8 cellular contexts compared by ENCODE assay signal in genomic region chr13:99971576-99972189, GRCh38. TPM values are rescaled to one million over a fixed set of nuclear protein-coding genes. Genes with fewer than 3 reads are reported as not detected.
DNase-seq lines count a peak whose midpoint lies in the region; ATAC-seq and TF ChIP-seq lines count a peak whose summit lies in the region.

Gene ZIC5, minus strand, starts transcription at chr13:99971767. Its CDS starts 164 bp downstream, at chr13:99971603.

- POLR2A ChIA-PET in WTC11 (lab: Charles Lee): interaction anchor here (0.5 to 3.2 kb wide), 5 partner anchors 11 to 360 kb away, joined by 3 to 67 read pairs (median 3); partner anchors contain the start of gene ZIC2

- CTCF ChIA-PET in WTC11 (lab: Charles Lee): interaction anchor here (0.6 to 2.0 kb wide), 5 partner anchors 8 to 264 kb away, joined by 3 to 11 read pairs (median 5); partner anchors contain the start of gene ZIC2

- H3K27ac ChIP-seq in heart left ventricle (no peak within 1 kb of the TSS), iPS-18a (ENCODE audit: low read length) (peak within 1 kb of the TSS; percentile 46)

- no peak for ATAC-seq in heart left ventricle
- ATAC-seq in WTC11: peak; percentile 31
- no peak for ATAC-seq in GM21515 (IDR thresholded peaks at IDR 0.05; ENCODE audit: unreplicated experiment)

- H3K4me1 Mint-ChIP-seq in WTC11: peaks cover 58% of the 10 kb centered on the region
- peaks cover 4% of the 10 kb centered on the region for H3K4me1 Mint-ChIP-seq in type B pancreatic cell (ENCODE audit: unreplicated experiment)

- H3K4me3 ChIP-seq in heart left ventricle (peak within 1 kb of the TSS in 8 of 12 donors; percentile 0 to 38 (median 14)), iPS-18a (ENCODE audit: low read length) (peak within 1 kb of the TSS; percentile 86)

- H3K27me3 Mint-ChIP-seq in WTC11 (ENCODE audit: low read depth): peaks cover 10% of the 10 kb centered on the region
- H3K27me3 Mint-ChIP-seq in type B pancreatic cell: peaks cover 80% of the 10 kb centered on the region

- H3K9me3 Mint-ChIP-seq in WTC11 (no peaks in the 10 kb centered on the region), type B pancreatic cell (peaks cover 5% of the 10 kb centered on the region)

- H3K36me3 ChIP-seq in heart left ventricle: no peaks in the 10 kb centered on the region
- H3K36me3 ChIP-seq in iPS-18a (ENCODE audit: control insufficient read depth, low read depth, low read length): peaks cover 20% of the 10 kb centered on the region

- peaks cover 10 to 39% (median 20%) of the 10 kb centered on the region in 12 donors for H3K4me1 ChIP-seq in heart left ventricle
- peaks cover 55% of the 10 kb centered on the region for H3K4me1 ChIP-seq in iPS-18a (ENCODE audit: control insufficient read depth, low read depth, low read length)

- no peak for TF ChIP-seq CTCF in heart left ventricle (IDR thresholded peaks at IDR 0.05)
- TF ChIP-seq CTCF in WTC11 (IDR thresholded peaks at IDR 0.05): no peak
- no peak for TF ChIP-seq CTCF in type B pancreatic cell (conservative IDR thresholded peaks at IDR 0.05)

- H3K4me3 Mint-ChIP-seq in WTC11 (peak within 1 kb of the TSS; percentile 81), type B pancreatic cell (peak within 1 kb of the TSS; percentile 87)

- H3K27me3 ChIP-seq in heart left ventricle (peaks cover 84 to 97% (median 94%) of the 10 kb centered on the region in 9 donors), iPS-18a (ENCODE audit: control insufficient read depth, insufficient read depth, low read length) (peaks cover 19% of the 10 kb centered on the region)

- H3K9me3 ChIP-seq in heart left ventricle (peaks cover 0 to 7% (median 0%) of the 10 kb centered on the region in 12 donors), iPS-18a (ENCODE audit: control insufficient read depth, low read depth, low read length) (no peaks in the 10 kb centered on the region)

- peaks cover 21% of the 10 kb centered on the region for H3K36me3 Mint-ChIP-seq in WTC11
- peaks cover 17% of the 10 kb centered on the region for H3K36me3 Mint-ChIP-seq in type B pancreatic cell

- no peak for DNase-seq in heart left ventricle
- DNase-seq in cardiac septum (ENCODE audit: low spot score): no peak
- peak; percentile 94 for DNase-seq in WTC11 (ENCODE audit: low spot score)
- peak; percentile 80 for DNase-seq in type B pancreatic cell (ENCODE audit: extremely low spot score, unreplicated experiment)
- no peak for DNase-seq in SK-N-DZ (ENCODE audit: low spot score)
- no peak for DNase-seq in NCI-H345 treated with DMSO at 0.1 percent for 48 hours (lab: John Stamatoyannopoulos, UW; ENCODE audit: unreplicated experiment)

- intact Hi-C loops in heart left ventricle (cut with DNase I): no loop called here
- intact Hi-C loops in cardiac septum (cut with DNase I): no loop called here

- TF ChIP-seq POLR2A in heart left ventricle (IDR thresholded peaks at IDR 0.05): no peak

- H3K27ac Mint-ChIP-seq in WTC11 (peak within 1 kb of the TSS; percentile 93), type B pancreatic cell (peak within 1 kb of the TSS; percentile 60)

- peak within 1 kb of the TSS; percentile 67 for H3K9ac ChIP-seq in iPS-18a (ENCODE audit: low read length)

- 3 to 8% (median 5%) methylated on average over 21 to 41 of the region's 41 CpGs for WGBS in heart left ventricle, 4 donors

TF ChIP-seq in WTC11, 78 proteins besides CTCF, POLR2A, EP300 and RAD21 (continues in another document):
- TF ChIP-seq NFATC4 (CRISPR knock-in tag; IDR thresholded peaks at IDR 0.05) (no peak), RORB (CRISPR knock-in tag; IDR thresholded peaks at IDR 0.05) (no peak), ZNF281 (CRISPR knock-in tag; IDR thresholded peaks at IDR 0.05) (peak; percentile 86; the same call in 1 of the 2 replicates), E2F5 (CRISPR knock-in tag; IDR thresholded peaks at IDR 0.05) (peak; percentile 81), ZBTB43 (CRISPR knock-in tag; IDR thresholded peaks at IDR 0.05) (peak; percentile 79), JAZF1 (CRISPR knock-in tag; IDR thresholded peaks at IDR 0.05) (no peak), NR3C1 (CRISPR knock-in tag; conservative IDR thresholded peaks at IDR 0.05; ENCODE audit: low read depth) (peak; percentile 48), GRHL2 (CRISPR knock-in tag; IDR thresholded peaks at IDR 0.05; ENCODE audit: insufficient replicate concordance, severe bottlenecking) (no peak), ZNF671 (CRISPR knock-in tag; IDR thresholded peaks at IDR 0.05) (no peak), ATF3 (CRISPR knock-in tag; conservative IDR thresholded peaks at IDR 0.05) (no peak), ESRRA (CRISPR knock-in tag; IDR thresholded peaks at IDR 0.05; ENCODE audit: borderline replicate concordance) (peak; percentile 38; the same call in 1 of the 2 replicates), USF2 (CRISPR knock-in tag; IDR thresholded peaks at IDR 0.05) (peak; percentile 41; the same call in 1 of the 2 replicates), ZNF423 (CRISPR knock-in tag; IDR thresholded peaks at IDR 0.05) (peak; percentile 64), ZNF121 (CRISPR knock-in tag; IDR thresholded peaks at IDR 0.05) (no peak), ZNF263 (CRISPR knock-in tag; IDR thresholded peaks at IDR 0.05; ENCODE audit: low read depth) (0 out of 2 replicates have a peak, but pooled peaks have one; percentile 2), SMAD3 (CRISPR knock-in tag; IDR thresholded peaks at IDR 0.05; ENCODE audit: borderline replicate concordance) (no peak), SOX15 (CRISPR knock-in tag; IDR thresholded peaks at IDR 0.05) (no peak), KAT7 (CRISPR knock-in tag; IDR thresholded peaks at IDR 0.05; ENCODE audit: borderline replicate concordance) (peak; percentile 84; the same call in 1 of the 2 replicates)

RNA-seq across cellular contexts. Expression of gene ZIC5, which starts in this region (rescaled TPM):
- total RNA-seq in heart left ventricle (not detected), cardiac septum (0.05 TPM), WTC11 (2021) (46.4 to 51.6 TPM (median 51.1 TPM) in 3 replicates), type B pancreatic cell (ENCODE audit: low replicate concordance) (0.05 and 15.1 TPM in 2 replicates)
- polyA plus RNA-seq in heart left ventricle: not detected
- polyA plus RNA-seq in SK-N-DZ (2014; cell fraction: cytosol; rRNA removed): 0.01 TPM in 1 of 2 replicates, not detected in the other
- not detected in 2 replicates for polyA plus RNA-seq in SK-N-DZ (2014; cell fraction: nucleus; rRNA removed)

Comparison
In these comparisons a context has a peak if more than half of its experiments do, and no peak if none do; other contexts are left out.
1. DNase-seq: peak in WTC11 (single experiment) and type B pancreatic cell (single experiment); none in heart left ventricle (0 of 5), cardiac septum (single experiment), SK-N-DZ (single experiment) and NCI-H345 treated with DMSO at 0.1 percent for 48 hours (single experiment).